In the genomic region with DNA sequence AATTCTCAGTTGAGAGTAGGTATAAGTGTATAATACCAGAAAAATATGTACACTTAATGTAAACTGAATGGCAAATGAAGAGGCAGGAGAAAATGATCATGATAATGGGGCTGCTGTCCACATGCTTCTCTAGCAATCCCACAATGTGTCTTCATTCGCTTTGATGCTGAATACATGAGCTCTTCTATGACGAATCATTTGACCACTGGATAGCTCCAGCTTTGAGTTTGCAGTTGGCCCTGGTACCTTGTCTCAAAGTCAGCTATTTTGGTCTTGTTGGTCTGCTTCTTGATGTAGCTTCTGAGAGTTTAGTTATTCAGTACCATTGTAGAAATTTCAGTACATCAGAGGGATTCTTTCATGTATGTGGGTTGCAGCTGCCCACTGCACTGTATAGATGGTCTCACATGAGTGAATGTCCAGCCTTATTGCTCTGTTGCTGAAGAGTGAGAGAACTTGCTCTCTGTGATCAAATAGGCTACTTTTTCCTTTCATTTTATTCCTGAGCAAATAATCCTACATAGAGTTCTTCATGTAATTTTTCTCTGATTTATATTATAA, we compare ENCODE assay signal across 30 cellular contexts.
A peak's percentile ranks its signal among the peaks of the same experiment; 100 is the strongest.
DNase-seq lines count a peak whose midpoint lies in the region; ATAC-seq and TF ChIP-seq lines count a peak whose summit lies in the region.
"Had no signal": no experiment of that assay in that cellular context is flagged by ENCODE, and none has a peak within 500 bp of the region (broad histone marks: within the 10 kb centered on the region; RNA-seq: fewer than 3 reads in every experiment).

No MANE protein-coding gene starts in this region.

- no peaks in the 10 kb centered on the region for H3K4me1 ChIP-seq in vagina
- H3K4me1 ChIP-seq: gastroesophageal sphincter, lower lobe of right lung, parathyroid adenoma, upper lobe of right lung had no signal

- no peak overlapping the region for H3K4me3 Mint-ChIP-seq in memory B cell
- H3K4me3 Mint-ChIP-seq: activated naive CD4-positive, alpha-beta T cell treated with anti-CD3 and anti-CD28 coated beads, Interleukin-2, amount 50 U/mL, for 24 hours; B cell; CD4-positive, alpha-beta memory T cell had no signal

- TF ChIP-seq CTCF in vagina (IDR thresholded peaks at IDR 0.05): no peak

- H3K27ac Mint-ChIP-seq in memory B cell: peak overlapping the region; percentile 41
- H3K27ac Mint-ChIP-seq: activated naive CD4-positive, alpha-beta T cell treated with anti-CD3 and anti-CD28 coated beads, Interleukin-2, amount 50 U/mL, for 24 hours; B cell; CD4-positive, alpha-beta memory T cell had no signal

- H3K9me3 ChIP-seq in vagina: no peaks in the 10 kb centered on the region
- H3K9me3 ChIP-seq: gastroesophageal sphincter, HAP-1, lower lobe of right lung, upper lobe of right lung had no signal

- no peaks in the 10 kb centered on the region for H3K27me3 Mint-ChIP-seq in memory B cell
- H3K27me3 Mint-ChIP-seq: activated naive CD4-positive, alpha-beta T cell treated with anti-CD3 and anti-CD28 coated beads, Interleukin-2, amount 50 U/mL, for 24 hours; B cell; CD4-positive, alpha-beta memory T cell had no signal

- no peaks in the 10 kb centered on the region for H3K27me3 ChIP-seq in vagina
- H3K27me3 ChIP-seq: gastroesophageal sphincter, upper lobe of right lung had no signal

- TF ChIP-seq POLR2A in vagina (IDR thresholded peaks at IDR 0.05): no peak

- no peaks in the 10 kb centered on the region for H3K4me1 Mint-ChIP-seq in memory B cell
- H3K4me1 Mint-ChIP-seq: activated naive CD4-positive, alpha-beta T cell treated with anti-CD3 and anti-CD28 coated beads, Interleukin-2, amount 50 U/mL, for 24 hours; B cell had no signal

- no peaks in the 10 kb centered on the region for H3K9me3 Mint-ChIP-seq in memory B cell
- H3K9me3 Mint-ChIP-seq: activated naive CD4-positive, alpha-beta T cell treated with anti-CD3 and anti-CD28 coated beads, Interleukin-2, amount 50 U/mL, for 24 hours; CD4-positive, alpha-beta memory T cell had no signal

- peak; percentile 82 for ATAC-seq in HG02678 (IDR thresholded peaks at IDR 0.05; ENCODE audit: unreplicated experiment)
- ATAC-seq in memory B cell (ENCODE audit: low read depth): no peak
- ATAC-seq: gastroesophageal sphincter, lower lobe of right lung, Panc1, upper lobe of right lung had no signal

- H3K4me3 ChIP-seq in vagina: no peak overlapping the region
- H3K4me3 ChIP-seq: gastroesophageal sphincter, HAP-1, lower lobe of right lung, skin epidermis, upper lobe of right lung had no signal

- peaks cover 24% of the 10 kb centered on the region for H3K36me3 Mint-ChIP-seq in memory B cell

- H3K27ac ChIP-seq in vagina: no peak overlapping the region
- H3K27ac ChIP-seq: gastroesophageal sphincter, lower lobe of right lung, parathyroid adenoma, skin epidermis, upper lobe of right lung, WERI-Rb-1 had no signal

- DNase-seq in EH (ENCODE audit: low read depth) (peak; percentile 21), LHCN-M2 (ENCODE audit: low read depth) (peak; percentile 33), memory B cell (ENCODE audit: low spot score in 2 of 2) (no peak), NCI-H2081 treated with DMSO at 0.1 percent for 48 hours (lab: John Stamatoyannopoulos, UW) (no peak), vagina (ENCODE audit: extremely low spot score in 2 of 2) (no peak), ureter (ENCODE audit: low spot score) (no peak), HPDE6-E6E7 (ENCODE audit: extremely low spot score) (no peak)
- DNase-seq: activated CD4-positive, alpha-beta T cell treated with anti-CD3 and anti-CD28 coated beads for 4 hours; CD4-positive, alpha-beta memory T cell; DND-41; KBM-7; lower lobe of right lung; NCI-H1417; NCI-H2029; NCI-H2227 treated with DMSO at 0.1 percent for 48 hours; retina; SIG-M5; stimulated activated naive CD4-positive, alpha-beta T cell treated with Interleukin-2 at 50 U/mL for 16 hours; SW 1271; T-helper 9 cell; upper lobe of right lung; WERI-Rb-1 had no signal

- H3K36me3 ChIP-seq in vagina: no peaks in the 10 kb centered on the region
- H3K36me3 ChIP-seq: upper lobe of right lung, WERI-Rb-1 had no signal

- intact Hi-C loops in vagina (cut with DNase I): no loop called here

Comparison
In these comparisons a context has a peak if more than half of its experiments do, and no peak if none do; other contexts are left out.
1. DNase-seq: peak in EH (single experiment) and LHCN-M2 (single experiment); none in memory B cell (0 of 2), NCI-H2081 treated with DMSO at 0.1 percent for 48 hours (single experiment), vagina (0 of 2), ureter (single experiment) and HPDE6-E6E7 (single experiment).